12 cellular contexts compared by ENCODE assay signal in genomic region chr2:85662899-85663683, GRCh38. TPM values are rescaled to one million over a fixed set of nuclear protein-coding genes. Genes with fewer than 3 reads are reported as not detected.
A peak's percentile ranks its signal among the peaks of the same experiment; 100 is the strongest.
DNase-seq lines count a peak whose midpoint lies in the region; ATAC-seq, FAIRE-seq and TF ChIP-seq lines count a peak whose summit lies in the region.
"Had no signal": no experiment of that assay in that cellular context is flagged by ENCODE, and none has a peak within 500 bp of the region (broad histone marks: within the 10 kb centered on the region; RNA-seq: fewer than 3 reads in every experiment).

No MANE protein-coding gene starts in this region.

- ATAC-seq in aorta (ENCODE audit: low FRiP score) (peak; percentile 69), HG03045 (IDR thresholded peaks at IDR 0.05; ENCODE audit: unreplicated experiment) (no peak)

- H3K4me1 ChIP-seq in breast epithelium (no peaks in the 10 kb centered on the region), aorta (ENCODE audit: control insufficient read depth in 1 of 2, insufficient read depth in 2 of 2, low read length in 2 of 2) (no peaks in the 10 kb centered on the region)
- H3K4me1 ChIP-seq: BE2C, SJCRH30 had no signal

- peaks cover 11% of the 10 kb centered on the region for H3K36me3 Mint-ChIP-seq in MCF 10A (ENCODE audit: insufficient read depth, unreplicated experiment)

- BruUV-seq in MCF 10A (replicated peaks; lab: Mats Ljungman, UMichigan): no TSS peak

- DNase-seq in MCF 10A (ENCODE audit: unreplicated experiment) (peak; percentile 97), breast epithelium (ENCODE audit: low spot score in 2 of 2) (no peak), bronchial epithelial cell (ENCODE audit: low read depth) (peak; percentile 55), kidney glomerular epithelial cell (lab: John Stamatoyannopoulos, UW) (peak; percentile 83), aorta (peak in 1 of 2 donors; percentile 66), NOMO-1 (lab: John Stamatoyannopoulos, UW; ENCODE audit: unreplicated experiment in 2 of 2) (no peak), GM20000 (ENCODE audit: low spot score) (no peak)
- DNase-seq: activated T-cell treated with anti-CD3 and anti-CD28 coated beads, Interleukin-2, amount 50 U/mL, for 24 hours; BE2C had no signal

- H3K4me3 Mint-ChIP-seq in MCF 10A (ENCODE audit: unreplicated experiment): no peak overlapping the region
- H3K4me3 Mint-ChIP-seq: activated T-cell treated with anti-CD3 and anti-CD28 coated beads, Interleukin-2, amount 50 U/mL, for 24 hours had no signal

- H3K9me3 Mint-ChIP-seq in MCF 10A (ENCODE audit: unreplicated experiment): no peaks in the 10 kb centered on the region
- H3K9me3 Mint-ChIP-seq: activated T-cell treated with anti-CD3 and anti-CD28 coated beads, Interleukin-2, amount 50 U/mL, for 24 hours had no signal

- H3K27ac ChIP-seq in breast epithelium: peak overlapping the region in 1 of 2 donors; percentile 7
- H3K27ac ChIP-seq in aorta (ENCODE audit: low read depth in 1 of 2, low read length in 2 of 2): no peak overlapping the region
- H3K27ac ChIP-seq: ovary, SJCRH30 had no signal

- POLR2A ChIA-PET in MCF 10A (lab: Yijun Ruan, JAX): interaction anchor here (1.1 kb wide), 1 partner anchor 10 kb away, joined by 3 read pairs; no protein-coding TSS in a partner anchor

- TF ChIP-seq POLR2A in breast epithelium (IDR thresholded peaks at IDR 0.05): no peak

- H3K4me1 Mint-ChIP-seq in MCF 10A (ENCODE audit: insufficient read depth, unreplicated experiment): peaks cover 4% of the 10 kb centered on the region

- H3K9me3 ChIP-seq in breast epithelium: no peaks in the 10 kb centered on the region
- no peaks in the 10 kb centered on the region for H3K9me3 ChIP-seq in aorta (ENCODE audit: control insufficient read depth, low read length)
- H3K9me3 ChIP-seq: BE2C, ovary, SJCRH30 had no signal

- no peaks in the 10 kb centered on the region for H3K27me3 Mint-ChIP-seq in MCF 10A (ENCODE audit: insufficient read depth, unreplicated experiment)
- H3K27me3 Mint-ChIP-seq: activated T-cell treated with anti-CD3 and anti-CD28 coated beads, Interleukin-2, amount 50 U/mL, for 24 hours had no signal

- CTCF ChIA-PET in MCF 10A (lab: Yijun Ruan, JAX): no interaction called here

- H3K4me3 ChIP-seq in breast epithelium (no peak overlapping the region), bronchial epithelial cell (ENCODE audit: low read depth, low read length) (no peak overlapping the region), aorta (ENCODE audit: low read length in 2 of 2) (no peak overlapping the region)
- H3K4me3 ChIP-seq: ovary, SJCRH30 had no signal

- H3K36me3 ChIP-seq in breast epithelium (no peaks in the 10 kb centered on the region), bronchial epithelial cell (ENCODE audit: control insufficient read depth, insufficient read depth, low read length) (no peaks in the 10 kb centered on the region), aorta (ENCODE audit: control insufficient read depth in 1 of 2, insufficient read depth in 2 of 2, low read length in 1 of 2) (no peaks in the 10 kb centered on the region)
- H3K36me3 ChIP-seq: BE2C, ovary, SJCRH30 had no signal

- TF ChIP-seq CTCF in MCF 10A (IDR thresholded peaks at IDR 0.05; ENCODE audit: unreplicated experiment) (no peak), breast epithelium (IDR thresholded peaks at IDR 0.05) (no peak), bronchial epithelial cell (IDR thresholded peaks at IDR 0.05; ENCODE audit: insufficient read depth, low read length, severe bottlenecking) (no peak), GM20000 (IDR thresholded peaks at IDR 0.05; ENCODE audit: extremely low read depth, missing control alignments) (no peak)

- no peak overlapping the region for H3K27ac Mint-ChIP-seq in MCF 10A (ENCODE audit: low read depth, unreplicated experiment)
- H3K27ac Mint-ChIP-seq: activated T-cell treated with anti-CD3 and anti-CD28 coated beads, Interleukin-2, amount 50 U/mL, for 24 hours had no signal

- FAIRE-seq in bronchial epithelial cell (lab: Jason Lieb, UNC): no peak

- 83 to 85% methylated on average over 11 of the region's 11 CpGs for WGBS in aorta, 2 donors

- no peaks in the 10 kb centered on the region for H3K27me3 ChIP-seq in breast epithelium
- H3K27me3 ChIP-seq in bronchial epithelial cell (ENCODE audit: control insufficient read depth, insufficient read depth, low read length): no peaks in the 10 kb centered on the region
- no peaks in the 10 kb centered on the region for H3K27me3 ChIP-seq in aorta (ENCODE audit: control insufficient read depth in 1 of 2, insufficient read depth in 2 of 2, low read length in 1 of 2)
- H3K27me3 ChIP-seq: BE2C, ovary, SJCRH30 had no signal

- intact Hi-C loops in MCF 10A (cut with micrococcal nuclease) (no loop called here), breast epithelium (cut with DNase I; ENCODE audit: low total_unique reads) (no loop called here), aorta (cut with DNase I) (no loop called here)

RNA-seq across cellular contexts. Expression of gene SFTPB, which starts 4.9 kb away (rescaled TPM):
- total RNA-seq in MCF 10A (2022) (0.26 and 0.32 TPM in 2 replicates), breast epithelium (1 to 10 TPM in 1 of 3 donors, not detected in 2; 3.7 TPM), bronchial epithelial cell (not detected in 2 replicates), aorta (1 to 10 TPM in 1 of 2 donors, not detected in 1; 1.7 TPM)
- polyA plus RNA-seq in aorta: 1 to 10 TPM; 2.3 to 8.1 TPM
- total RNA-seq: SJCRH30 had no signal

RNA-seq across cellular contexts. Expression of gene GNLY, which starts 31.1 kb away (rescaled TPM):
- total RNA-seq in MCF 10A (2022) (not detected in 2 replicates), breast epithelium (1 to 10 TPM; 2.0 to 2.6 (median 2.1) TPM), bronchial epithelial cell (not detected in 2 replicates), aorta (1 to 10 TPM; 2.1 to 8.0 TPM)
- under 1 TPM in 1 of 2 donors, not detected in 1; 0.43 TPM for polyA plus RNA-seq in aorta
- total RNA-seq: SJCRH30 had no signal

RNA-seq across cellular contexts. Expression of gene USP39, which starts 47.1 kb away (rescaled TPM):
- total RNA-seq in MCF 10A (2022) (36.7 and 43.8 TPM in 2 replicates), breast epithelium (10 to 100 TPM; 53.6 to 71.7 (median 68.5) TPM), bronchial epithelial cell (26.8 and 32.4 TPM in 2 replicates), aorta (10 to 100 TPM; 27.4 to 37.0 TPM)
- polyA plus RNA-seq in aorta: 10 to 100 TPM; 33.6 to 37.0 TPM

RNA-seq across cellular contexts. Expression of gene C2orf68, which starts 51.2 kb away (rescaled TPM):
- total RNA-seq in MCF 10A (2022): 34.3 and 35.5 TPM in 2 replicates
- total RNA-seq in breast epithelium: 10 to 100 TPM; 13.9 to 26.6 (median 16.1) TPM
- 9.5 and 18.8 TPM in 2 replicates for total RNA-seq in bronchial epithelial cell
- total RNA-seq in aorta: 10 to 100 TPM; 22.8 to 35.2 TPM
- polyA plus RNA-seq in aorta: 10 to 100 TPM; 15.5 to 19.9 TPM

Comparison
In these comparisons a context has a peak if more than half of its experiments do, and no peak if none do; other contexts are left out.
1. DNase-seq: peak in MCF 10A (single experiment), bronchial epithelial cell (single experiment) and kidney glomerular epithelial cell (single experiment); none in breast epithelium (0 of 2), NOMO-1 (0 of 2) and GM20000 (single experiment).